11 cellular contexts compared by ENCODE assay signal in the genomic region with DNA sequence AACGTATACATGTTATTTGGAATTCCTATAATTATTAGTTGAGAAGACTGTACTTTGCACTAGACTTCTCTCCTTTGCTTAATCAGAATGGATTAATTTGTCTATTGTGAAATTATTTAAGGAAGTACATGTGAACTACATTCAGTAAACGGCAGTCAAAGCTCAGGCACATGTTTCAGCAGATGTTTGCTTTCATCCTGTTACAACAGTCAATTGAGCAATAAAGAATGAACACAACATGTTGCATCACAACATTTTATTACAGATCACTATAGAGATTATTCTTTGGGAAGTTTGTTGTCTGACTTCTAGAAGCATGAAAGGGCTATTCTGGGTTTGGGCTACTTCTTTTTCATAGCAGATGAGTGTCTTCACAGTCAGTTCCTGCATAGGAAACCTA. TPM values are rescaled to one million over a fixed set of nuclear protein-coding genes. Genes with fewer than 3 reads are reported as not detected.
DNase-seq lines count a peak whose midpoint lies in the region; ATAC-seq, FAIRE-seq and TF ChIP-seq lines count a peak whose summit lies in the region.
"Had no signal": no experiment of that assay in that cellular context is flagged by ENCODE, and none has a peak within 500 bp of the region (broad histone marks: within the 10 kb centered on the region; RNA-seq: fewer than 3 reads in every experiment).

No MANE protein-coding gene starts in this region.

- H3K27ac Mint-ChIP-seq in activated CD4-positive, alpha-beta T cell treated with anti-CD3 and anti-CD28 coated beads for 36 hours = peak overlapping the region; percentile 62

- WGBS in small intestine, 3 donors = 13 to 35% (median 25%) methylated on average over 2 of the region's 2 CpGs

- FAIRE-seq in small intestine (lab: Jason Lieb, UNC) = no peak
- FAIRE-seq: islet of Langerhans had no signal

- ATAC-seq in activated CD4-positive, alpha-beta T cell treated with anti-CD3 and anti-CD28 coated beads for 36 hours = no peak

- H3K36me3 Mint-ChIP-seq in activated CD4-positive, alpha-beta T cell treated with anti-CD3 and anti-CD28 coated beads for 36 hours (ENCODE audit: low read depth) = peaks cover 54% of the 10 kb centered on the region

- H3K27me3 Mint-ChIP-seq in activated CD4-positive, alpha-beta T cell treated with anti-CD3 and anti-CD28 coated beads for 36 hours = no peaks in the 10 kb centered on the region

- no peaks in the 10 kb centered on the region for H3K9me3 ChIP-seq in small intestine (ENCODE audit: control insufficient read depth, low read depth)
- H3K9me3 ChIP-seq: adrenal gland had no signal

- no peaks in the 10 kb centered on the region for H3K9me3 Mint-ChIP-seq in activated CD4-positive, alpha-beta T cell treated with anti-CD3 and anti-CD28 coated beads for 36 hours (ENCODE audit: low read depth)

- peaks cover 3 to 8% of the 10 kb centered on the region in 2 donors for H3K4me1 ChIP-seq in small intestine (ENCODE audit: control insufficient read depth in 2 of 2, insufficient read depth in 1 of 2, low read depth in 1 of 2, low read length in 1 of 2)

- H3K4me3 ChIP-seq in fibroblast of pulmonary artery (replicated peaks; ENCODE audit: low read depth, low read length) (no peak overlapping the region), small intestine (ENCODE audit: low read depth in 1 of 2, low read length in 2 of 2) (no peak overlapping the region)
- H3K4me3 ChIP-seq: adrenal gland had no signal

- CTCF ChIA-PET in activated CD4-positive, alpha-beta T cell treated with anti-CD3 and anti-CD28 coated beads for 36 hours (lab: Charles Lee) = interaction anchor here (1.2 to 1.5 kb wide), 4 partner anchors 12 to 41 kb away, joined by 3 read pairs; no protein-coding TSS in a partner anchor
- CTCF ChIA-PET in RWPE1 (lab: Yijun Ruan, JAX) = no interaction called here

- DNase-seq in activated CD4-positive, alpha-beta T cell treated with anti-CD3 and anti-CD28 coated beads for 36 hours = no peak
- no peak for DNase-seq in activated CD4-positive, alpha-beta T cell treated with anti-CD3 and anti-CD28 coated beads for 1 hour
- DNase-seq in RWPE1 (ENCODE audit: low spot score) (peak; percentile 55), fibroblast of pulmonary artery (ENCODE audit: low read depth) (peak; percentile 94), small intestine (peak; percentile 84), C1 segment of cervical spinal cord (lab: John Stamatoyannopoulos, UW) (no peak), GOT3 (lab: John Stamatoyannopoulos, UW) (no peak), activated gamma-delta T cell (lab: John Stamatoyannopoulos, UW) (no peak)
- DNase-seq: stimulated activated CD4-positive, alpha-beta T cell treated with anti-CD3 and anti-CD28 coated beads, Interleukin-4, amount 100 ng/mL, for 1 hour had no signal

- no peaks in the 10 kb centered on the region for H3K36me3 ChIP-seq in small intestine (ENCODE audit: control insufficient read depth in 2 of 2, insufficient read depth in 2 of 2, low read length in 2 of 2)
- H3K36me3 ChIP-seq: adrenal gland had no signal

- POLR2A ChIA-PET in activated CD4-positive, alpha-beta T cell treated with anti-CD3 and anti-CD28 coated beads for 36 hours (lab: Charles Lee) = no interaction called here
- POLR2A ChIA-PET in RWPE1 (lab: Yijun Ruan, JAX; ENCODE audit: low non-redundant PET) = interaction anchor here (0.6 kb wide), 1 partner anchor 12 kb away, joined by 10 read pairs; no protein-coding TSS in a partner anchor

- TF ChIP-seq CTCF in RWPE1 (conservative IDR thresholded peaks at IDR 0.05; ENCODE audit: low read depth) (no peak), fibroblast of pulmonary artery (IDR thresholded peaks at IDR 0.05; ENCODE audit: low read length, missing control alignments) (no peak)

- intact Hi-C loops in activated CD4-positive, alpha-beta T cell treated with anti-CD3 and anti-CD28 coated beads for 36 hours (cut with DNase I, micrococcal nuclease) = no loop called here

- H3K4me3 Mint-ChIP-seq in activated CD4-positive, alpha-beta T cell treated with anti-CD3 and anti-CD28 coated beads for 36 hours = no peak overlapping the region

- peak overlapping the region; percentile 69; the same call in 1 of the 2 replicates for H3K27ac ChIP-seq in RWPE1
- peak overlapping the region in 1 of 2 donors; percentile 56 for H3K27ac ChIP-seq in small intestine (ENCODE audit: low read depth in 1 of 2, low read length in 1 of 2)

- H3K4me1 Mint-ChIP-seq in activated CD4-positive, alpha-beta T cell treated with anti-CD3 and anti-CD28 coated beads for 36 hours = peaks cover 70% of the 10 kb centered on the region

- no peaks in the 10 kb centered on the region for H3K27me3 ChIP-seq in small intestine (ENCODE audit: control insufficient read depth in 2 of 2, insufficient read depth in 2 of 2, low read length in 2 of 2)
- H3K27me3 ChIP-seq: adrenal gland had no signal

RNA-seq across cellular contexts. Expression of gene RAB27A, which starts 39.2 kb away (rescaled TPM):
- 100 to 1,000 TPM; 111 to 129 TPM for total RNA-seq in activated CD4-positive, alpha-beta T cell treated with anti-CD3 and anti-CD28 coated beads for 36 hours
- polyA plus RNA-seq in small intestine = 10 to 100 TPM; 24.8 to 52.3 (median 30.3) TPM

RNA-seq across cellular contexts. Expression of gene RSL24D1, which starts 53.7 kb away (rescaled TPM):
- 100 to 1,000 TPM; 152 to 188 TPM for total RNA-seq in activated CD4-positive, alpha-beta T cell treated with anti-CD3 and anti-CD28 coated beads for 36 hours
- 10 to 100 TPM; 42.7 to 79.1 (median 77.5) TPM for polyA plus RNA-seq in small intestine

Comparison
In these comparisons a context has a peak if more than half of its experiments do, and no peak if none do; other contexts are left out.
1. DNase-seq: peak in RWPE1 (single experiment), fibroblast of pulmonary artery (single experiment) and small intestine (single experiment); none in activated CD4-positive, alpha-beta T cell treated with anti-CD3 and anti-CD28 coated beads for 36 hours (single experiment), activated CD4-positive, alpha-beta T cell treated with anti-CD3 and anti-CD28 coated beads for 1 hour (single experiment), C1 segment of cervical spinal cord (0 of 14), GOT3 (single experiment) and activated gamma-delta T cell (single experiment).